37 cellular contexts compared by ENCODE assay signal in genomic region chr6:161091151-161091550, GRCh38.
"Had no signal": no experiment of that assay in that cellular context is flagged by ENCODE, and none has a peak within 500 bp of the region (broad histone marks: within the 10 kb centered on the region; RNA-seq: fewer than 3 reads in every experiment).

No MANE protein-coding gene starts in this region.

- ATAC-seq: activated CD8-positive, alpha-beta memory T cell treated with anti-CD3 and anti-CD28 coated beads, Interleukin-2, amount 10 ng/mL, durations not matched to agents 7 days and 5 days; PC-3; Right ventricle myocardium inferior had no signal

- H3K4me3 ChIP-seq: MG63, Peyer's patch had no signal

- H3K4me3 Mint-ChIP-seq: activated CD4-positive, alpha-beta memory T cell treated with anti-CD3 and anti-CD28 coated beads, Interleukin-2, amount 10 ng/mL, durations not matched to agents 7 days and 5 days; activated CD8-positive, alpha-beta memory T cell treated with anti-CD3 and anti-CD28 coated beads, Interleukin-2, amount 10 ng/mL, durations not matched to agents 7 days and 5 days; activated naive CD8-positive, alpha-beta T cell treated with anti-CD3 and anti-CD28 coated beads for 36 hours; brain had no signal

- H3K27ac ChIP-seq: Peyer's patch, WERI-Rb-1 had no signal

- H3K9me3 ChIP-seq: MG63, Peyer's patch had no signal

- H3K4me1 Mint-ChIP-seq: activated naive CD8-positive, alpha-beta T cell treated with anti-CD3 and anti-CD28 coated beads for 36 hours had no signal

- H3K27me3 Mint-ChIP-seq: activated CD4-positive, alpha-beta memory T cell treated with anti-CD3 and anti-CD28 coated beads, Interleukin-2, amount 10 ng/mL, durations not matched to agents 7 days and 5 days; activated CD8-positive, alpha-beta memory T cell treated with anti-CD3 and anti-CD28 coated beads, Interleukin-2, amount 10 ng/mL, durations not matched to agents 7 days and 5 days; activated naive CD8-positive, alpha-beta T cell treated with anti-CD3 and anti-CD28 coated beads for 36 hours; brain had no signal

- FAIRE-seq: bronchial epithelial cell had no signal

- H3K4me1 ChIP-seq: Peyer's patch had no signal

- H3K27me3 ChIP-seq: MG63, Peyer's patch had no signal

- DNase-seq: activated CD4-positive, alpha-beta memory T cell treated with anti-CD3 and anti-CD28 coated beads, Interleukin-2, amount 10 ng/mL, durations not matched to agents 7 days and 5 days; activated CD4-positive, alpha-beta T cell treated with anti-CD3 and anti-CD28 coated beads for 1 hour; activated CD4-positive, alpha-beta T cell treated with anti-CD3 and anti-CD28 coated beads for 48 hours; activated CD4-positive, CD25-positive, alpha-beta regulatory T cell; activated CD8-positive, alpha-beta memory T cell treated with anti-CD3 and anti-CD28 coated beads for 24 hours; activated CD8-positive, alpha-beta memory T cell treated with anti-CD3 and anti-CD28 coated beads, Interleukin-2, amount 10 ng/mL, durations not matched to agents 7 days and 5 days; activated CD8-positive, alpha-beta memory T cell treated with anti-CD3 and anti-CD28 coated beads, Interleukin-2, amount 50 U/mL, for 48 hours; activated effector memory CD4-positive, alpha-beta T cell treated with anti-CD3 and anti-CD28 coated beads, Interleukin-2, amount 50 U/mL, for 16 hours; activated naive CD4-positive, alpha-beta T cell; activated naive CD4-positive, alpha-beta T cell treated with anti-CD3 and anti-CD28 coated beads, Interleukin-2, amount 50 U/mL, for 16 hours; activated naive CD8-positive, alpha-beta T cell treated with anti-CD3 and anti-CD28 coated beads for 36 hours; activated T-cell treated with anti-CD3 and anti-CD28 coated beads, Interleukin-2, amount 50 U/mL, for 48 hours; amygdala; caudate nucleus; Kasumi-1; KG1; MG63; NCI-H1048; NCI-H1105 treated with DMSO at 0.1 percent for 48 hours; NCI-H1436; NCI-H1694; NCI-H1930; NCI-H2081 treated with DMSO at 0.1 percent for 48 hours; NCI-H345; NCI-H524 treated with DMSO at 0.1 percent for 48 hours; NCI-H748 treated with DMSO at 0.1 percent for 48 hours; NK-92 treated with Interleukin-12 subunit alpha and Interleukin-12 subunit beta, amount 100 ng/mL, for 24 hours; PC-3; Peyer's patch; RPMI8226; SW 1271; T-helper 1 cell; T1000; WERI-Rb-1 had no signal

- H3K27ac Mint-ChIP-seq: activated CD4-positive, alpha-beta memory T cell treated with anti-CD3 and anti-CD28 coated beads, Interleukin-2, amount 10 ng/mL, durations not matched to agents 7 days and 5 days; activated CD8-positive, alpha-beta memory T cell treated with anti-CD3 and anti-CD28 coated beads, Interleukin-2, amount 10 ng/mL, durations not matched to agents 7 days and 5 days; activated naive CD8-positive, alpha-beta T cell treated with anti-CD3 and anti-CD28 coated beads for 36 hours; brain had no signal
